16 cellular contexts compared by ENCODE assay signal in genomic region chr16:84683691-84684591, GRCh38.
"Had no signal": no experiment of that assay in that cellular context is flagged by ENCODE, and none has a peak within 500 bp of the region (broad histone marks: within the 10 kb centered on the region; RNA-seq: fewer than 3 reads in every experiment).

No MANE protein-coding gene starts in this region.

- H3K27ac ChIP-seq: colonic mucosa, spleen, testis, upper lobe of left lung, WERI-Rb-1 had no signal

- H3K27me3 ChIP-seq: colonic mucosa, testis, upper lobe of left lung had no signal

- H3K4me3 ChIP-seq: colonic mucosa, spleen, testis, upper lobe of left lung had no signal

- ATAC-seq: activated T-helper 17 cell treated with anti-CD3 and anti-CD28 coated beads, Interleukin-2, amount 50 U/mL, for 72 hours; natural killer cell; sciatic nerve; stimulated activated memory B cell treated with anti-CD40 and anti-IgM and Interleukin-4, amounts not matched to agents 10 μg/mL and 1 μg/mL and 100 μg/mL, for 72 hours had no signal

- DNase-seq: activated CD4-positive, alpha-beta T cell treated with anti-CD3 and anti-CD28 coated beads, Interleukin-2, amount 50 U/mL, for 4 hours; activated naive CD4-positive, alpha-beta T cell treated with anti-CD3 and anti-CD28 coated beads for 36 hours; activated T-cell treated with anti-CD3 and anti-CD28 coated beads for 4 hours; colonic mucosa; erythroblast; hypothalamus; mesenchymal stem cell; natural killer cell; spleen; stimulated activated CD4-positive, alpha-beta T cell treated with anti-CD3 and anti-CD28 coated beads, Interleukin-4, amount 100 ng/mL, for 4 hours; testis; upper lobe of left lung; WERI-Rb-1 had no signal

- H3K36me3 ChIP-seq: colonic mucosa, spleen, upper lobe of left lung, WERI-Rb-1 had no signal

- H3K4me1 ChIP-seq: colonic mucosa, testis, upper lobe of left lung had no signal

- H3K9me3 ChIP-seq: colonic mucosa, spleen, testis, upper lobe of left lung had no signal
